ENCODE assay signal across 8 cellular contexts in genomic region chr9:93450817-93451761, GRCh38. TPM values are rescaled to one million over a fixed set of nuclear protein-coding genes. Genes with fewer than 3 reads are reported as not detected.
DNase-seq lines count a peak whose midpoint lies in the region; ATAC-seq and TF ChIP-seq lines count a peak whose summit lies in the region.

FAM120A (plus strand) TSS chr9:93451685; CDS start chr9:93451916, 231 bp downstream.

- no peaks in the 10 kb centered on the region for H3K36me3 ChIP-seq in colonic mucosa

- H3K27ac ChIP-seq in AG04450 (ENCODE audit: low read depth, low read length) = peak within 1 kb of the TSS; percentile 77
- H3K27ac ChIP-seq in colonic mucosa = peak within 1 kb of the TSS; percentile 92

- TF ChIP-seq CTCF in AG04450 (IDR thresholded peaks at IDR 0.05; ENCODE audit: low read depth, low read length) (no peak), colonic mucosa (IDR thresholded peaks at IDR 0.05) (no peak)

- ATAC-seq in GM18868 (IDR thresholded peaks at IDR 0.05; ENCODE audit: unreplicated experiment) = peak; percentile 64
- peak; percentile 54 for ATAC-seq in HG03135 (IDR thresholded peaks at IDR 0.05; ENCODE audit: unreplicated experiment)
- peak; percentile 65 for ATAC-seq in left colon

- POLR2A ChIA-PET in AG04450 (lab: Yijun Ruan, JAX) = interaction anchor here (0.6 to 2.0 kb wide), 2 partner anchors 48 to 115 kb away, joined by 3 to 13 read pairs; no protein-coding TSS in a partner anchor

- CTCF ChIA-PET in AG04450 (lab: Charles Lee) = interaction anchor here (1.2 to 3.5 kb wide), 2 partner anchors 115 kb away, joined by 6 to 63 read pairs; no protein-coding TSS in a partner anchor

- intact Hi-C loops in colonic mucosa (cut with DNase I) (no loop called here), left colon (cut with DNase I, micrococcal nuclease) (loop anchor here in 1 of 2 donors (5.0 to 10.0 kb wide), 2 partner anchors 54 to 116 kb away; no protein-coding TSS in a partner anchor)

- H3K4me1 ChIP-seq in colonic mucosa = peaks cover 6% of the 10 kb centered on the region

- H3K9me3 ChIP-seq in AG04450 (ENCODE audit: control insufficient read depth, insufficient read depth, low read length) = no peaks in the 10 kb centered on the region; the same call in 1 of the 2 replicates
- H3K9me3 ChIP-seq in colonic mucosa = no peaks in the 10 kb centered on the region

- DNase-seq in AG04450 (ENCODE audit: low read depth, low spot score) (no peak), NCI-H345 (lab: John Stamatoyannopoulos, UW) (peak; percentile 77), colonic mucosa (peak; percentile 70), left colon (peak; percentile 74 to 77)
- DNase-seq in activated CD4-positive, alpha-beta T cell treated with anti-CD3 and anti-CD28 coated beads for 48 hours = peak; percentile 81
- peak; percentile 55 to 68 for DNase-seq in stimulated activated CD4-positive, alpha-beta T cell treated with anti-CD3 and anti-CD28 coated beads, Interleukin-1b, Interleukin-23, amount 100 ng/mL, for 4 hours (ENCODE audit: low read depth in 2 of 2)

- H3K4me3 ChIP-seq in AG04450 (ENCODE audit: low read depth, low read length) = peak within 1 kb of the TSS; percentile 84
- H3K4me3 ChIP-seq in colonic mucosa = peak within 1 kb of the TSS; percentile 80

- H3K9ac ChIP-seq in colonic mucosa (ENCODE audit: low read depth in 2 of 2, low read length in 2 of 2) = peak within 1 kb of the TSS; percentile 98 to 100

- H3K27me3 ChIP-seq in AG04450 (ENCODE audit: control insufficient read depth, insufficient read depth, low read length) (no peaks in the 10 kb centered on the region), colonic mucosa (no peaks in the 10 kb centered on the region)

RNA-seq across cellular contexts. Expression of gene FAM120A, which starts in this region (rescaled TPM):
- polyA plus RNA-seq in AG04450 (2011; rRNA removed) = 72.6 and 83.7 TPM in 2 replicates
- polyA minus RNA-seq in AG04450 (2011; rRNA and poly(A)+ RNA removed) = 165 and 195 TPM in 2 replicates
- total RNA-seq in colonic mucosa (100 to 1,000 TPM; 246 to 264 TPM), left colon (100 to 1,000 TPM; 179 to 214 TPM)
